ENCODE assay signal across 20 cellular contexts in genomic region chr1:10085076-10085475, GRCh38. TPM values are rescaled to one million over a fixed set of nuclear protein-coding genes. Genes with fewer than 3 reads are reported as not detected.
A peak's percentile ranks its signal among the peaks of the same experiment; 100 is the strongest.
DNase-seq lines count a peak whose midpoint lies in the region; ATAC-seq, FAIRE-seq and TF ChIP-seq lines count a peak whose summit lies in the region.
"Had no signal": no experiment of that assay in that cellular context is flagged by ENCODE, and none has a peak within 500 bp of the region (broad histone marks: within the 10 kb centered on the region; RNA-seq: fewer than 3 reads in every experiment).

No MANE protein-coding gene starts in this region.

- H3K36me3 ChIP-seq in right atrium auricular region (no peaks in the 10 kb centered on the region), adrenal gland (replicated peaks in 1 of 2) (peaks cover 0 to 5% of the 10 kb centered on the region in 2 donors), small intestine (ENCODE audit: control insufficient read depth in 2 of 2, insufficient read depth in 2 of 2, low read length in 2 of 2) (no peaks in the 10 kb centered on the region)

- WGBS in adrenal gland, 4 donors, result 36 to 52% (median 43%) methylated on average over 5 of the region's 5 CpGs
- 57% methylated on average over 5 of the region's 5 CpGs for WGBS in right cardiac atrium
- WGBS in small intestine, 3 donors, result 69 to 77% (median 76%) methylated on average over 5 of the region's 5 CpGs

- H3K4me1 ChIP-seq in right atrium auricular region, result peaks cover 0 to 4% of the 10 kb centered on the region in 2 donors
- peaks cover 7 to 20% of the 10 kb centered on the region in 2 donors for H3K4me1 ChIP-seq in adrenal gland (replicated peaks in 1 of 2)
- H3K4me1 ChIP-seq in right cardiac atrium (ENCODE audit: control insufficient read depth, insufficient read depth, low read length), result peaks cover 4% of the 10 kb centered on the region
- peaks cover 0 to 6% of the 10 kb centered on the region in 2 donors for H3K4me1 ChIP-seq in small intestine (ENCODE audit: control insufficient read depth in 2 of 2, insufficient read depth in 1 of 2, low read depth in 1 of 2, low read length in 1 of 2)

- DNase-seq in Right ventricle myocardium inferior (ENCODE audit: missing footprints) (no peak), right atrium auricular region (ENCODE audit: low spot score) (no peak), adrenal gland (peak in 4 of 7 donors; percentile 11 to 30 (median 22)), right cardiac atrium (no peak), small intestine (peak; percentile 7), GM19238 (ENCODE audit: insufficient read length, low spot score) (no peak)
- DNase-seq in stimulated activated CD4-positive, alpha-beta T cell treated with anti-CD3 and anti-CD28 coated beads, Interleukin-1b, Interleukin-23, amount 100 ng/mL, for 48 hours, result no peak
- DNase-seq: CD8-positive, alpha-beta T cell; GF-D8; GOT3; NCI-H146; NCI-H2081; NCI-H69; OCI-M1; RPMI8226 had no signal

- no peak overlapping the region for H3K4me3 ChIP-seq in right atrium auricular region
- H3K4me3 ChIP-seq in adrenal gland, result no peak overlapping the region
- no peak overlapping the region for H3K4me3 ChIP-seq in right cardiac atrium (ENCODE audit: low read length)
- no peak overlapping the region for H3K4me3 ChIP-seq in small intestine (ENCODE audit: low read depth in 1 of 2, low read length in 2 of 2)
- H3K4me3 ChIP-seq: SJSA1 had no signal

- no peak for FAIRE-seq in small intestine (lab: Jason Lieb, UNC)
- FAIRE-seq: D721Med, GM12891 had no signal

- H3K9me3 ChIP-seq in right atrium auricular region (no peaks in the 10 kb centered on the region), adrenal gland (replicated peaks in 1 of 3) (no peaks in the 10 kb centered on the region), right cardiac atrium (ENCODE audit: control insufficient read depth, low read length) (no peaks in the 10 kb centered on the region), small intestine (ENCODE audit: control insufficient read depth, low read depth) (no peaks in the 10 kb centered on the region)
- H3K9me3 ChIP-seq: SJSA1 had no signal

- H3K27me3 ChIP-seq in right atrium auricular region (no peaks in the 10 kb centered on the region), adrenal gland (no peaks in the 10 kb centered on the region), right cardiac atrium (ENCODE audit: control insufficient read depth, insufficient read depth) (no peaks in the 10 kb centered on the region), small intestine (ENCODE audit: control insufficient read depth in 2 of 2, insufficient read depth in 2 of 2, low read length in 2 of 2) (no peaks in the 10 kb centered on the region)
- H3K27me3 ChIP-seq: SJSA1 had no signal

- TF ChIP-seq CTCF in right atrium auricular region (IDR thresholded peaks at IDR 0.05) (no peak), adrenal gland (IDR thresholded peaks at IDR 0.05) (no peak)

- intact Hi-C loops in Right ventricle myocardium inferior (cut with DNase I), result no loop called here
- intact Hi-C loops in adrenal gland (cut with DNase I), result no loop called here
- intact Hi-C loops in right cardiac atrium (cut with DNase I), result no loop called here

- no peak for TF ChIP-seq POLR2A in adrenal gland (IDR thresholded peaks at IDR 0.05)

- no peak overlapping the region for H3K27ac ChIP-seq in right atrium auricular region
- H3K27ac ChIP-seq in adrenal gland, result peak overlapping the region in 3 of 5 donors; percentile 10 to 63 (median 23)
- H3K27ac ChIP-seq in right cardiac atrium (ENCODE audit: low read length), result peak overlapping the region; percentile 72
- H3K27ac ChIP-seq in small intestine (ENCODE audit: low read depth in 1 of 2, low read length in 1 of 2), result no peak overlapping the region
- H3K27ac ChIP-seq: KMS-11, SJSA1 had no signal

- peak; percentile 28 for ATAC-seq in Right ventricle myocardium inferior
- ATAC-seq in right cardiac atrium, result peak in 1 of 2 donors; percentile 23
- ATAC-seq in GM18502 (IDR thresholded peaks at IDR 0.05; ENCODE audit: poor library complexity, unreplicated experiment), result no peak
- ATAC-seq: CD8-positive, alpha-beta T cell had no signal

RNA-seq across cellular contexts. Expression of gene UBE4B, which starts 52.3 kb away (rescaled TPM):
- total RNA-seq in Right ventricle myocardium inferior (66.4 TPM), right atrium auricular region (10 to 100 TPM; 50.2 to 71.3 TPM), adrenal gland (10 to 100 TPM; 34.5 to 87.1 (median 66.2) TPM), right cardiac atrium (10 to 100 TPM; 53.8 to 90.5 (median 65.3) TPM)
- polyA plus RNA-seq in adrenal gland (10 to 100 TPM; 18.7 to 33.6 (median 19.0) TPM), right cardiac atrium (24.1 TPM), small intestine (10 to 100 TPM in 2 of 3 donors, 1 to 10 TPM in 1; 8.6 to 24.2 (median 15.4) TPM)

Comparison
In these comparisons a context has a peak if more than half of its experiments do, and no peak if none do; other contexts are left out.
1. H3K27ac ChIP-seq: peak in adrenal gland (3 of 5) and right cardiac atrium (single experiment); none in right atrium auricular region (0 of 2) and small intestine (0 of 2).
2. DNase-seq: peak in adrenal gland (4 of 7) and small intestine (single experiment); none in Right ventricle myocardium inferior (single experiment), right atrium auricular region (single experiment), right cardiac atrium (0 of 3), GM19238 (single experiment) and stimulated activated CD4-positive, alpha-beta T cell treated with anti-CD3 and anti-CD28 coated beads, Interleukin-1b, Interleukin-23, amount 100 ng/mL, for 48 hours (single experiment).